21 cellular contexts compared by ENCODE assay signal in genomic region chr9:104948277-104948676, GRCh38.
"Had no signal": no experiment of that assay in that cellular context is flagged by ENCODE, and none has a peak within 500 bp of the region (broad histone marks: within the 10 kb centered on the region; RNA-seq: fewer than 3 reads in every experiment).

No MANE protein-coding gene starts in this region.

- DNase-seq: activated CD4-positive, alpha-beta T cell treated with anti-CD3 and anti-CD28 coated beads for 1 hour; activated CD4-positive, alpha-beta T cell treated with anti-CD3 and anti-CD28 coated beads, Interleukin-2, amount 50 U/mL, for 48 hours; activated naive CD4-positive, alpha-beta T cell treated with anti-CD3 and anti-CD28 coated beads for 36 hours; activated naive CD8-positive, alpha-beta T cell treated with anti-CD3 and anti-CD28 coated beads, Interleukin-2, amount 50 U/mL, for 24 hours; aorta; brain microvascular endothelial cell; colonic mucosa; endodermal cell; erythroblast; gastrocnemius medialis; head of caudate nucleus; kidney; left lung; stomach; T-helper 2 cell; WERI-Rb-1 had no signal

- H3K4me2 ChIP-seq: neural progenitor cell had no signal

- ATAC-seq: activated naive CD8-positive, alpha-beta T cell treated with anti-CD3 and anti-CD28 coated beads, Interleukin-2, amount 50 U/mL, for 24 hours; gastrocnemius medialis; left lung had no signal

- H3K9me3 Mint-ChIP-seq: activated naive CD4-positive, alpha-beta T cell treated with anti-CD3 and anti-CD28 coated beads for 36 hours; activated naive CD8-positive, alpha-beta T cell treated with anti-CD3 and anti-CD28 coated beads, Interleukin-2, amount 50 U/mL, for 24 hours; activated T-helper 2 cell treated with anti-CD3 and anti-CD28 coated beads, Interferon-gamma antibody, Interleukin-2, Interleukin-4, amounts not matched to agents 10 μg/mL and 5 μg/mL and 100 μg/mL, durations not matched to agents 14 hours and 24 hours and 36 hours; central memory CD8-positive, alpha-beta T cell; endodermal cell; neural progenitor cell had no signal

- FAIRE-seq: kidney had no signal

- H3K36me3 Mint-ChIP-seq: neural progenitor cell had no signal

- H3K9ac ChIP-seq: neural progenitor cell had no signal

- H3K27me3 ChIP-seq: brain microvascular endothelial cell, colonic mucosa, gastrocnemius medialis, left lung, neural progenitor cell, stomach, vagina had no signal

- H3K4me1 ChIP-seq: colonic mucosa, gastrocnemius medialis, left lung, stomach, vagina had no signal

- H3K9me3 ChIP-seq: colonic mucosa, gastrocnemius medialis, left lung, stomach, vagina had no signal

- H2AFZ ChIP-seq: neural progenitor cell had no signal

- H3K27me3 Mint-ChIP-seq: activated naive CD8-positive, alpha-beta T cell treated with anti-CD3 and anti-CD28 coated beads, Interleukin-2, amount 50 U/mL, for 24 hours; progenitor cell of endocrine pancreas had no signal

- H3K27ac ChIP-seq: brain microvascular endothelial cell, colonic mucosa, gastrocnemius medialis, left lung, neural progenitor cell, stomach, vagina, WERI-Rb-1 had no signal

- H3K36me3 ChIP-seq: brain microvascular endothelial cell, colonic mucosa, gastrocnemius medialis, left lung, neural progenitor cell, stomach, vagina, WERI-Rb-1 had no signal

- H3K4me3 ChIP-seq: colonic mucosa, gastrocnemius medialis, left lung, neural progenitor cell, stomach, vagina had no signal

- H3K4me3 Mint-ChIP-seq: activated naive CD4-positive, alpha-beta T cell treated with anti-CD3 and anti-CD28 coated beads for 36 hours; activated naive CD8-positive, alpha-beta T cell treated with anti-CD3 and anti-CD28 coated beads, Interleukin-2, amount 50 U/mL, for 24 hours; central memory CD8-positive, alpha-beta T cell; endodermal cell; neural progenitor cell had no signal

- H3K27ac Mint-ChIP-seq: activated naive CD4-positive, alpha-beta T cell treated with anti-CD3 and anti-CD28 coated beads for 36 hours; activated naive CD8-positive, alpha-beta T cell treated with anti-CD3 and anti-CD28 coated beads, Interleukin-2, amount 50 U/mL, for 24 hours; activated T-helper 2 cell treated with anti-CD3 and anti-CD28 coated beads, Interferon-gamma antibody, Interleukin-2, Interleukin-4, amounts not matched to agents 10 μg/mL and 5 μg/mL and 100 μg/mL, durations not matched to agents 14 hours and 24 hours and 36 hours; endodermal cell; neural progenitor cell; progenitor cell of endocrine pancreas had no signal

- H3K4me1 Mint-ChIP-seq: activated naive CD8-positive, alpha-beta T cell treated with anti-CD3 and anti-CD28 coated beads, Interleukin-2, amount 50 U/mL, for 24 hours; central memory CD8-positive, alpha-beta T cell; endodermal cell had no signal
